3 cellular contexts compared by ENCODE assay signal in genomic region chr13:96027496-96027895, GRCh38.
A peak's percentile ranks its signal among the peaks of the same experiment; 100 is the strongest.
TF ChIP-seq lines count a peak whose summit lies in the region.

No MANE protein-coding gene starts in this region.

TF ChIP-seq in HepG2, 621 proteins besides CTCF, POLR2A, EP300 and RAD21:
- TF ChIP-seq ATF7-NPFF (CRISPR knock-in tag; IDR thresholded peaks at IDR 0.05; ENCODE audit: low read depth) (no peak), MAFF (IDR thresholded peaks at IDR 0.05; ENCODE audit: low read depth, low read length) (peak; percentile 54), TFE3 (CRISPR knock-in tag; IDR thresholded peaks at IDR 0.05) (no peak), MAFK (conservative IDR thresholded peaks at IDR 0.05 in 1 of 2, IDR thresholded peaks at IDR 0.05 in 1 of 2; ENCODE audit: low read length in 2 of 2) (peak; percentile 36 to 66), STAG1 (CRISPR knock-in tag; IDR thresholded peaks at IDR 0.05) (no peak)
TF ChIP-seq in HepG2: peak in this region for 2.

TF ChIP-seq in A549, 52 proteins besides CTCF, POLR2A, EP300 and RAD21:
- TF ChIP-seq CEBPB (IDR thresholded peaks at IDR 0.05) (no peak), MAFK (IDR thresholded peaks at IDR 0.05; ENCODE audit: partially characterized antibody) (peak; percentile 27)

TF ChIP-seq in IMR-90, 13 proteins besides CTCF, POLR2A, EP300 and RAD21:
- TF ChIP-seq MAFK (IDR thresholded peaks at IDR 0.05; ENCODE audit: low read depth, low read length), result peak; percentile 32; the same call in 1 of the 2 replicates
- no peak for TF ChIP-seq MAZ (IDR thresholded peaks at IDR 0.05; ENCODE audit: borderline replicate concordance, low read depth, low read length)
